Comparison of ENCODE assay signal across 27 cellular contexts in the genomic region with DNA sequence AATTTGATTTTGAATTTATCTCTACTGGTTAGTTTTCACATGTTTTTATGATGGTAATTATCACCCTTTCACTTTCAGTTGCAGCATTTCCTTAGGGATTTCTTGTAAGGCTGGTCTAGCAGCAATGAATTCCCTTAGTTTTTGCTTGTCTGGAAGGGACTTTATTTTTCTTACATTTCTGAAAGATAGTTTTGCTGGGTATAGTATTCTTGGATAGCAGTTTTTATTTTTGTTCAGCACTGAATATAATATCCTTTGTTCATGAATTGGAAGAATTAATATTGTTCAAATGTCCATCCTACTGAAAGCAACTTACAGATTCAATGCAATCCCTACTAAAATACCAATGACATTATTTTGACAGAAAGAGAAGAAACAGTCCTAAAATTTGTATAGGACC. TPM values are rescaled to one million over a fixed set of nuclear protein-coding genes. Genes with fewer than 3 reads are reported as not detected.
"Had no signal": no experiment of that assay in that cellular context is flagged by ENCODE, and none has a peak within 500 bp of the region (broad histone marks: within the 10 kb centered on the region; RNA-seq: fewer than 3 reads in every experiment).

No MANE protein-coding gene starts in this region.

- H3K27me3 ChIP-seq: colonic mucosa, esophagus squamous epithelium, gastrocnemius medialis, heart right ventricle, left lung had no signal

- H3K4me3 ChIP-seq: colonic mucosa, esophagus squamous epithelium, heart right ventricle, left lung, lower lobe of right lung, mucosa of descending colon had no signal

- H3K36me3 ChIP-seq: colonic mucosa, gastrocnemius medialis, left lung, lower lobe of right lung had no signal

- FAIRE-seq: endometrium, kidney had no signal

- H3K9me3 ChIP-seq: colonic mucosa had no signal

- H3K4me1 ChIP-seq: colonic mucosa, esophagus squamous epithelium, gastrocnemius medialis, heart right ventricle, left lung, lower lobe of right lung had no signal

- ATAC-seq: effector memory CD8-positive, alpha-beta T cell; esophagus mucosa; gastrocnemius medialis; heart right ventricle; left lung; left ventricle myocardium superior; lower lobe of right lung; mucosa of descending colon had no signal

- DNase-seq: colonic mucosa; cortex of kidney; effector CD8-positive, alpha-beta T cell; effector memory CD8-positive, alpha-beta T cell; endodermal cell; erythroblast; esophagus squamous epithelium; foreskin fibroblast; foreskin melanocyte; gastrocnemius medialis; glutamatergic neuron; head of caudate nucleus; heart right ventricle; hippocampal formation; islet precursor cell; kidney; kidney glomerular epithelial cell; left lung; left ventricle myocardium superior; lower lobe of right lung; mesenchymal stem cell; mucosa of descending colon; naive B cell had no signal

- H3K27ac ChIP-seq: colonic mucosa, epithelial cell of prostate, esophagus squamous epithelium, gastrocnemius medialis, heart right ventricle, left lung, lower lobe of right lung had no signal

RNA-seq across cellular contexts. Expression of a gene that starts 30.2 kb away (rescaled TPM):
- total RNA-seq: left ventricle myocardium superior, lower lobe of right lung, mesothelial cell of epicardium had no signal
